1 cellular context compared by ENCODE assay signal in the genomic region with DNA sequence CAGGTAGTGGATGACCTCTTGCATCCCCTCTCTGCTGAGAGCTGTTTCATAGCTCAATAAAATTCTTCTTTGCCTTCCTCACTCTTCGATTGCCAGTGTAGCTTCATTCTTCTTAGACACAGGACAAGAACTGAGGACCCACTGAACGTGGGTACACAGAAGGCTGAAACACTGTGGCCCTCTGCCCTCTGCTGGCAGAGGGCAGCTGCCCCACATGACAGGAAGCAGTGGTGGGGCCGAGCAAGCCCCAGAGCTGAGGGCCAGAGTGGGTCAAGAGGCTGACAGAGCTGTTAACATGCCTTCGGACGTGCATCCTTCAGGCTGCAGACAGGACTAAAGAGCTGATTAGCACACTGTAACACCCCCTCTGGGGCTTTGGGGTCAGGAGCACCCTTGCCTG.
TF ChIP-seq lines count a peak whose summit lies in the region.

No MANE protein-coding gene starts in this region.

TF ChIP-seq in GM12878, 131 proteins besides CTCF, POLR2A, EP300 and RAD21:
- TF ChIP-seq CEBPB (IDR thresholded peaks at IDR 0.05; ENCODE audit: borderline replicate concordance in 1 of 2, low read depth in 2 of 2, low read length in 2 of 2) (no peak), ZBED1 (IDR thresholded peaks at IDR 0.05; ENCODE audit: borderline replicate concordance) (no peak), SPI1 (IDR thresholded peaks at IDR 0.05; ENCODE audit: borderline replicate concordance, insufficient read depth, low read depth, low read length) (no peak), ZNF622 (IDR thresholded peaks at IDR 0.05) (no peak), CREB1 (IDR thresholded peaks at IDR 0.05; ENCODE audit: low read depth) (no peak), MYB (IDR thresholded peaks at IDR 0.05; ENCODE audit: borderline replicate concordance, low read depth, low read length) (no peak), ETV6 (conservative IDR thresholded peaks at IDR 0.05 in 1 of 2, IDR thresholded peaks at IDR 0.05 in 1 of 2; ENCODE audit: borderline replicate concordance in 1 of 2, low read depth in 1 of 2) (no peak), BHLHE40 (IDR thresholded peaks at IDR 0.05; ENCODE audit: borderline replicate concordance in 1 of 2, low read depth in 2 of 2, low read length in 1 of 2) (no peak), ASH2L (IDR thresholded peaks at IDR 0.05; ENCODE audit: borderline replicate concordance, low read depth) (no peak), PAX8 (IDR thresholded peaks at IDR 0.05) (no peak)
- TF ChIP-seq, protein P1, sequence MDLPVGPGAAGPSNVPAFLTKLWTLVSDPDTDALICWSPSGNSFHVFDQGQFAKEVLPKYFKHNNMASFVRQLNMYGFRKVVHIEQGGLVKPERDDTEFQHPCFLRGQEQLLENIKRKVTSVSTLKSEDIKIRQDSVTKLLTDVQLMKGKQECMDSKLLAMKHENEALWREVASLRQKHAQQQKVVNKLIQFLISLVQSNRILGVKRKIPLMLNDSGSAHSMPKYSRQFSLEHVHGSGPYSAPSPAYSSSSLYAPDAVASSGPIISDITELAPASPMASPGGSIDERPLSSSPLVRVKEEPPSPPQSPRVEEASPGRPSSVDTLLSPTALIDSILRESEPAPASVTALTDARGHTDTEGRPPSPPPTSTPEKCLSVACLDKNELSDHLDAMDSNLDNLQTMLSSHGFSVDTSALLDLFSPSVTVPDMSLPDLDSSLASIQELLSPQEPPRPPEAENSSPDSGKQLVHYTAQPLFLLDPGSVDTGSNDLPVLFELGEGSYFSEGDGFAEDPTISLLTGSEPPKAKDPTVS (IDR thresholded peaks at IDR 0.05; ENCODE audit: low read depth, low read length): no peak
- TF ChIP-seq, protein P2, sequence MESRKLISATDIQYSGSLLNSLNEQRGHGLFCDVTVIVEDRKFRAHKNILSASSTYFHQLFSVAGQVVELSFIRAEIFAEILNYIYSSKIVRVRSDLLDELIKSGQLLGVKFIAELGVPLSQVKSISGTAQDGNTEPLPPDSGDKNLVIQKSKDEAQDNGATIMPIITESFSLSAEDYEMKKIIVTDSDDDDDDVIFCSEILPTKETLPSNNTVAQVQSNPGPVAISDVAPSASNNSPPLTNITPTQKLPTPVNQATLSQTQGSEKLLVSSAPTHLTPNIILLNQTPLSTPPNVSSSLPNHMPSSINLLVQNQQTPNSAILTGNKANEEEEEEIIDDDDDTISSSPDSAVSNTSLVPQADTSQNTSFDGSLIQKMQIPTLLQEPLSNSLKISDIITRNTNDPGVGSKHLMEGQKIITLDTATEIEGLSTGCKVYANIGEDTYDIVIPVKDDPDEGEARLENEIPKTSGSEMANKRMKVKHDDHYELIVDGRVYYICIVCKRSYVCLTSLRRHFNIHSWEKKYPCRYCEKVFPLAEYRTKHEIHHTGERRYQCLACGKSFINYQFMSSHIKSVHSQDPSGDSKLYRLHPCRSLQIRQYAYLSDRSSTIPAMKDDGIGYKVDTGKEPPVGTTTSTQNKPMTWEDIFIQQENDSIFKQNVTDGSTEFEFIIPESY (IDR thresholded peaks at IDR 0.05): no peak
- TF ChIP-seq, protein P3, sequence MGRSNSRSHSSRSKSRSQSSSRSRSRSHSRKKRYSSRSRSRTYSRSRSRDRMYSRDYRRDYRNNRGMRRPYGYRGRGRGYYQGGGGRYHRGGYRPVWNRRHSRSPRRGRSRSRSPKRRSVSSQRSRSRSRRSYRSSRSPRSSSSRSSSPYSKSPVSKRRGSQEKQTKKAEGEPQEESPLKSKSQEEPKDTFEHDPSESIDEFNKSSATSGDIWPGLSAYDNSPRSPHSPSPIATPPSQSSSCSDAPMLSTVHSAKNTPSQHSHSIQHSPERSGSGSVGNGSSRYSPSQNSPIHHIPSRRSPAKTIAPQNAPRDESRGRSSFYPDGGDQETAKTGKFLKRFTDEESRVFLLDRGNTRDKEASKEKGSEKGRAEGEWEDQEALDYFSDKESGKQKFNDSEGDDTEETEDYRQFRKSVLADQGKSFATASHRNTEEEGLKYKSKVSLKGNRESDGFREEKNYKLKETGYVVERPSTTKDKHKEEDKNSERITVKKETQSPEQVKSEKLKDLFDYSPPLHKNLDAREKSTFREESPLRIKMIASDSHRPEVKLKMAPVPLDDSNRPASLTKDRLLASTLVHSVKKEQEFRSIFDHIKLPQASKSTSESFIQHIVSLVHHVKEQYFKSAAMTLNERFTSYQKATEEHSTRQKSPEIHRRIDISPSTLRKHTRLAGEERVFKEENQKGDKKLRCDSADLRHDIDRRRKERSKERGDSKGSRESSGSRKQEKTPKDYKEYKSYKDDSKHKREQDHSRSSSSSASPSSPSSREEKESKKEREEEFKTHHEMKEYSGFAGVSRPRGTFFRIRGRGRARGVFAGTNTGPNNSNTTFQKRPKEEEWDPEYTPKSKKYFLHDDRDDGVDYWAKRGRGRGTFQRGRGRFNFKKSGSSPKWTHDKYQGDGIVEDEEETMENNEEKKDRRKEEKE (IDR thresholded peaks at IDR 0.05): no peak
- TF ChIP-seq, protein P4, sequence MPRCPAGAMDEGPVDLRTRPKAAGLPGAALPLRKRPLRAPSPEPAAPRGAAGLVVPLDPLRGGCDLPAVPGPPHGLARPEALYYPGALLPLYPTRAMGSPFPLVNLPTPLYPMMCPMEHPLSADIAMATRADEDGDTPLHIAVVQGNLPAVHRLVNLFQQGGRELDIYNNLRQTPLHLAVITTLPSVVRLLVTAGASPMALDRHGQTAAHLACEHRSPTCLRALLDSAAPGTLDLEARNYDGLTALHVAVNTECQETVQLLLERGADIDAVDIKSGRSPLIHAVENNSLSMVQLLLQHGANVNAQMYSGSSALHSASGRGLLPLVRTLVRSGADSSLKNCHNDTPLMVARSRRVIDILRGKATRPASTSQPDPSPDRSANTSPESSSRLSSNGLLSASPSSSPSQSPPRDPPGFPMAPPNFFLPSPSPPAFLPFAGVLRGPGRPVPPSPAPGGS (IDR thresholded peaks at IDR 0.05; ENCODE audit: borderline replicate concordance, insufficient read depth, low read depth, low read length, poor library complexity, severe bottlenecking): no peak
- TF ChIP-seq, protein P5, sequence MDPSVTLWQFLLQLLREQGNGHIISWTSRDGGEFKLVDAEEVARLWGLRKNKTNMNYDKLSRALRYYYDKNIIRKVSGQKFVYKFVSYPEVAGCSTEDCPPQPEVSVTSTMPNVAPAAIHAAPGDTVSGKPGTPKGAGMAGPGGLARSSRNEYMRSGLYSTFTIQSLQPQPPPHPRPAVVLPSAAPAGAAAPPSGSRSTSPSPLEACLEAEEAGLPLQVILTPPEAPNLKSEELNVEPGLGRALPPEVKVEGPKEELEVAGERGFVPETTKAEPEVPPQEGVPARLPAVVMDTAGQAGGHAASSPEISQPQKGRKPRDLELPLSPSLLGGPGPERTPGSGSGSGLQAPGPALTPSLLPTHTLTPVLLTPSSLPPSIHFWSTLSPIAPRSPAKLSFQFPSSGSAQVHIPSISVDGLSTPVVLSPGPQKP (IDR thresholded peaks at IDR 0.05; ENCODE audit: low read depth, low read length): no peak
- TF ChIP-seq, protein P6, sequence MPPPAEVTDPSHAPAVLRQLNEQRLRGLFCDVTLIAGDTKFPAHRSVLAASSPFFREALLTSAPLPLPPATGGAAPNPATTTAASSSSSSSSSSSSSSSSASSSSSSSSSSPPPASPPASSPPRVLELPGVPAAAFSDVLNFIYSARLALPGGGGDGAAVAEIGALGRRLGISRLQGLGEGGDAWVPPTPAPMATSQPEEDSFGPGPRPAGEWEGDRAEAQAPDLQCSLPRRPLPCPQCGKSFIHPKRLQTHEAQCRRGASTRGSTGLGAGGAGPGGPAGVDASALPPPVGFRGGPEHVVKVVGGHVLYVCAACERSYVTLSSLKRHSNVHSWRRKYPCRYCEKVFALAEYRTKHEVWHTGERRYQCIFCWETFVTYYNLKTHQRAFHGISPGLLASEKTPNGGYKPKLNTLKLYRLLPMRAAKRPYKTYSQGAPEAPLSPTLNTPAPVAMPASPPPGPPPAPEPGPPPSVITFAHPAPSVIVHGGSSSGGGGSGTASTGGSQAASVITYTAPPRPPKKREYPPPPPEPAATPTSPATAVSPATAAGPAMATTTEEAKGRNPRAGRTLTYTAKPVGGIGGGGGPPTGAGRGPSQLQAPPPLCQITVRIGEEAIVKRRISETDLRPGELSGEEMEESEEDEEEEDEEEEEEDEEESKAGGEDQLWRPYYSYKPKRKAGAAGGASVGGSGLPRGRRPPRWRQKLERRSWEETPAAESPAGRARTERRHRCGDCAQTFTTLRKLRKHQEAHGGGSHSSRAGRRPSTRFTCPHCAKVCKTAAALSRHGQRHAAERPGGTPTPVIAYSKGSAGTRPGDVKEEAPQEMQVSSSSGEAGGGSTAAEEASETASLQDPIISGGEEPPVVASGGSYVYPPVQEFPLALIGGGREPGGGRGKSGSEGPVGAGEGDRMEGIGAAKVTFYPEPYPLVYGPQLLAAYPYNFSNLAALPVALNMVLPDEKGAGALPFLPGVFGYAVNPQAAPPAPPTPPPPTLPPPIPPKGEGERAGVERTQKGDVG (CRISPR knock-in tag; IDR thresholded peaks at IDR 0.05): no peak
- TF ChIP-seq, protein P7, sequence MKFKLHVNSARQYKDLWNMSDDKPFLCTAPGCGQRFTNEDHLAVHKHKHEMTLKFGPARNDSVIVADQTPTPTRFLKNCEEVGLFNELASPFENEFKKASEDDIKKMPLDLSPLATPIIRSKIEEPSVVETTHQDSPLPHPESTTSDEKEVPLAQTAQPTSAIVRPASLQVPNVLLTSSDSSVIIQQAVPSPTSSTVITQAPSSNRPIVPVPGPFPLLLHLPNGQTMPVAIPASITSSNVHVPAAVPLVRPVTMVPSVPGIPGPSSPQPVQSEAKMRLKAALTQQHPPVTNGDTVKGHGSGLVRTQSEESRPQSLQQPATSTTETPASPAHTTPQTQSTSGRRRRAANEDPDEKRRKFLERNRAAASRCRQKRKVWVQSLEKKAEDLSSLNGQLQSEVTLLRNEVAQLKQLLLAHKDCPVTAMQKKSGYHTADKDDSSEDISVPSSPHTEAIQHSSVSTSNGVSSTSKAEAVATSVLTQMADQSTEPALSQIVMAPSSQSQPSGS (IDR thresholded peaks at IDR 0.05; ENCODE audit: low read length): no peak
